In genomic region chr1:9196129-9197040, GRCh38 we compare ENCODE assay signal across 8 cellular contexts. TPM values are rescaled to one million over a fixed set of nuclear protein-coding genes. Genes with fewer than 3 reads are reported as not detected.
DNase-seq lines count a peak whose midpoint lies in the region; ATAC-seq, FAIRE-seq and TF ChIP-seq lines count a peak whose summit lies in the region.

No MANE protein-coding gene starts in this region.

- no peaks in the 10 kb centered on the region for H3K36me3 ChIP-seq in pancreas
- H3K36me3 ChIP-seq in thyroid gland, result no peaks in the 10 kb centered on the region

- H3K9me3 ChIP-seq in pancreas, result no peaks in the 10 kb centered on the region
- H3K9me3 ChIP-seq in thyroid gland, result no peaks in the 10 kb centered on the region

- no peak for TF ChIP-seq POLR2A in thyroid gland (IDR thresholded peaks at IDR 0.05)

- FAIRE-seq in RCC 7860 (lab: Jason Lieb, UNC) (peak; percentile 71), pancreas (lab: Jason Lieb, UNC) (no peak)

- H3K4me3 Mint-ChIP-seq in activated T-helper 17 cell treated with anti-CD3 and anti-CD28 coated beads, Interleukin-2, amount 50 U/mL, for 72 hours, result peak overlapping the region; percentile 15

- no peak overlapping the region for H3K27ac ChIP-seq in pancreas
- H3K27ac ChIP-seq in thyroid gland, result peak overlapping the region in 1 of 3 donors; percentile 41

- 19 to 22% methylated on average over 31 of the region's 31 CpGs for WGBS in pancreas, 2 donors
- 20 to 21% methylated on average over 27 to 30 of the region's 31 CpGs for WGBS in thyroid gland, 2 donors

- H3K27ac Mint-ChIP-seq in activated T-helper 17 cell treated with anti-CD3 and anti-CD28 coated beads, Interleukin-2, amount 50 U/mL, for 72 hours, result peak overlapping the region; percentile 51

- H3K4me3 ChIP-seq in pancreas, result no peak overlapping the region
- no peak overlapping the region for H3K4me3 ChIP-seq in thyroid gland (replicated peaks in 1 of 3)

- DNase-seq in GF-D8 (lab: John Stamatoyannopoulos, UW), result peak; percentile 86
- DNase-seq in RCC 7860 (ENCODE audit: low spot score), result peak; percentile 82
- DNase-seq in foreskin melanocyte, result peak; percentile 46
- peak in 5 of 6 donors; percentile 42 to 73 (median 59) for DNase-seq in pancreas
- peak; percentile 74 to 75 for DNase-seq in thyroid gland

- peaks cover 19% of the 10 kb centered on the region for H3K4me1 Mint-ChIP-seq in activated T-helper 17 cell treated with anti-CD3 and anti-CD28 coated beads, Interleukin-2, amount 50 U/mL, for 72 hours

- H3K9me3 Mint-ChIP-seq in activated T-helper 17 cell treated with anti-CD3 and anti-CD28 coated beads, Interleukin-2, amount 50 U/mL, for 72 hours, result no peaks in the 10 kb centered on the region

- TF ChIP-seq CTCF in pancreas (IDR thresholded peaks at IDR 0.05) (peak; percentile 24 to 73 (median 59)), thyroid gland (IDR thresholded peaks at IDR 0.05) (peak; percentile 61 to 91 (median 84))

- no peaks in the 10 kb centered on the region for H3K36me3 Mint-ChIP-seq in activated T-helper 17 cell treated with anti-CD3 and anti-CD28 coated beads, Interleukin-2, amount 50 U/mL, for 72 hours (ENCODE audit: low read depth)

- peaks cover 49% of the 10 kb centered on the region for H3K27me3 Mint-ChIP-seq in activated T-helper 17 cell treated with anti-CD3 and anti-CD28 coated beads, Interleukin-2, amount 50 U/mL, for 72 hours

- ATAC-seq in HG03460 (IDR thresholded peaks at IDR 0.05; ENCODE audit: unreplicated experiment) (peak; percentile 32), pancreas (peak; percentile 62 to 90 (median 84)), GM21526 (IDR thresholded peaks at IDR 0.05; ENCODE audit: low FRiP score, unreplicated experiment) (no peak)
- ATAC-seq in activated T-helper 17 cell treated with anti-CD3 and anti-CD28 coated beads, Interleukin-2, amount 50 U/mL, for 72 hours (replicated peaks), result peak; percentile 98

- H3K27me3 ChIP-seq in pancreas, result peaks cover 0 to 3% (median 0%) of the 10 kb centered on the region in 4 donors
- H3K27me3 ChIP-seq in thyroid gland, result peaks cover 13% of the 10 kb centered on the region

- H3K4me1 ChIP-seq in pancreas, result no peaks in the 10 kb centered on the region
- peaks cover 7 to 27% of the 10 kb centered on the region in 2 donors for H3K4me1 ChIP-seq in thyroid gland

- intact Hi-C loops in pancreas (cut with DNase I), result loop anchor here in 2 of 3 donors (5.0 kb wide), 2 partner anchors 54 to 84 kb away; no protein-coding TSS in a partner anchor
- intact Hi-C loops in thyroid gland (cut with DNase I), result loop anchor here (5.0 to 10.0 kb wide), 2 partner anchors 52 to 84 kb away; no protein-coding TSS in a partner anchor

RNA-seq across cellular contexts. Expression of gene H6PD, which starts 38.2 kb away (rescaled TPM):
- 10 to 100 TPM in 1 of 2 donors, 1 to 10 TPM in 1; 9.3 to 12.8 TPM for total RNA-seq in activated T-helper 17 cell treated with anti-CD3 and anti-CD28 coated beads, Interleukin-2, amount 50 U/mL, for 72 hours
- total RNA-seq in pancreas (10 to 100 TPM; 14.2 to 34.2 (median 18.5) TPM), thyroid gland (10 to 100 TPM; 36.3 to 64.2 (median 43.6) TPM)
- 10 to 100 TPM in 1 of 2 donors, 1 to 10 TPM in 1; 8.7 to 13.4 TPM for polyA plus RNA-seq in pancreas
